Comparison of ENCODE assay signal across 1 cellular context in the genomic region with DNA sequence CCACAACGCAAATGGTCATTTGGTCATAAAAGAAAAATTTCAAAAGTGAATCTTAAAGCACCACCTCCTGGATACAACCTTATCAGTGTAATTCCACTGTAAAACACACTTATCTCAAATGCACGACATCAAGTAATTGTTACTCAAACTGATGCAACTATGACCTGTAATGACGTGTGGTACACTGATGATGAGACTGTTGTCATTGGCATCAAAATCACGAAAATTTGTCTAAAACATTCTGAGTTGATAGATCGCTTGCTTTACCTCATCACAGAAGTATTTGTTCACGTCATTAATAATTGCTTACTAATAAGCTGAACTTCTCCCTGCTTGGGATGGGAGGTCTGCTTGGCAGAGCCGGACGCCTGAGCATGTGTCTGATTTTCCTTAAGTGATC.
TF ChIP-seq lines count a peak whose summit lies in the region.

No MANE protein-coding gene starts in this region.

TF ChIP-seq in HepG2, 621 proteins besides CTCF, POLR2A, EP300 and RAD21:
- no peak for TF ChIP-seq ZNF441 (CRISPR knock-in tag; IDR thresholded peaks at IDR 0.05; ENCODE audit: borderline replicate concordance)
- TF ChIP-seq CREB1 (IDR thresholded peaks at IDR 0.05) = peak; percentile 80
- TF ChIP-seq CREB1 (CRISPR knock-in tag; IDR thresholded peaks at IDR 0.05) = no peak
- TF ChIP-seq HDAC1 (CRISPR knock-in tag; IDR thresholded peaks at IDR 0.05) = no peak
- TF ChIP-seq HOXD1 (CRISPR knock-in tag; IDR thresholded peaks at IDR 0.05) = no peak
TF ChIP-seq in HepG2: peak in this region for 1.
